Comparison of ENCODE assay signal across 29 cellular contexts in genomic region chr11:19183641-19184040, GRCh38. TPM values are rescaled to one million over a fixed set of nuclear protein-coding genes. Genes with fewer than 3 reads are reported as not detected.
"Had no signal": no experiment of that assay in that cellular context is flagged by ENCODE, and none has a peak within 500 bp of the region (broad histone marks: within the 10 kb centered on the region; RNA-seq: fewer than 3 reads in every experiment).

No MANE protein-coding gene starts in this region.

- ATAC-seq: activated CD4-positive, CD25-positive, alpha-beta regulatory T cell treated with anti-CD3 and anti-CD28 coated beads, Interleukin-2, amount 50 U/mL, for 24 hours; activated CD8-positive, alpha-beta memory T cell treated with anti-CD3 and anti-CD28 coated beads, Interleukin-2, amount 10 ng/mL, durations not matched to agents 7 days and 5 days; activated CD8-positive, alpha-beta T cell treated with anti-CD3 and anti-CD28 coated beads for 36 hours; activated naive CD8-positive, alpha-beta T cell treated with anti-CD3 and anti-CD28 coated beads, Interleukin-2, amount 50 U/mL, for 24 hours; body of pancreas; left ventricle myocardium superior; stimulated activated memory B cell treated with anti-CD40 and anti-IgM and Interleukin-4, amounts not matched to agents 10 μg/mL and 1 μg/mL and 100 μg/mL, for 72 hours had no signal

- H2AFZ ChIP-seq: parathyroid adenoma had no signal

- H3K4me3 ChIP-seq: body of pancreas, right lobe of liver, smooth muscle cell, stomach, suprapubic skin, tibial nerve had no signal

- FAIRE-seq: frontal cortex, urothelium cell line had no signal

- H3K9ac ChIP-seq: parathyroid adenoma had no signal

- H3K4me2 ChIP-seq: smooth muscle cell had no signal

- H3K9me3 ChIP-seq: body of pancreas, right lobe of liver, stomach, suprapubic skin, tibial nerve had no signal

- H3K27me3 ChIP-seq: body of pancreas, right lobe of liver, stomach, suprapubic skin, tibial nerve had no signal

- DNase-seq: activated CD4-positive, alpha-beta T cell treated with anti-CD3 and anti-CD28 coated beads, Interleukin-2, amount 10 ng/mL, durations not matched to agents 24 days and 14 days; activated CD8-positive, alpha-beta memory T cell treated with anti-CD3 and anti-CD28 coated beads, Interleukin-2, amount 10 ng/mL, durations not matched to agents 7 days and 5 days; activated CD8-positive, alpha-beta T cell treated with anti-CD3 and anti-CD28 coated beads for 36 hours; activated gamma-delta T cell; activated naive CD4-positive, alpha-beta T cell treated with anti-CD3 and anti-CD28 coated beads, Interleukin-2, amount 50 U/mL, for 16 hours; activated naive CD8-positive, alpha-beta T cell treated with anti-CD3 and anti-CD28 coated beads, Interleukin-2, amount 50 U/mL, for 24 hours; activated T-cell treated with anti-CD3 and anti-CD28 coated beads for 4 hours; body of pancreas; dermis blood vessel endothelial cell; effector CD8-positive, alpha-beta T cell; glutamatergic neuron; hippocampal formation; left ventricle myocardium superior; nucleus accumbens; right lobe of liver; stimulated activated CD4-positive, alpha-beta T cell treated with anti-CD3 and anti-CD28 coated beads, Interleukin-15, amount 100 ng/mL, for 24 hours; stomach; T1000 had no signal

- H3K79me2 ChIP-seq: parathyroid adenoma had no signal

- H3K4me1 ChIP-seq: body of pancreas, parathyroid adenoma, right lobe of liver, stomach, suprapubic skin, tibial nerve had no signal

- H3K27ac ChIP-seq: body of pancreas, parathyroid adenoma, right lobe of liver, stomach, suprapubic skin, tibial nerve had no signal

- H3K36me3 ChIP-seq: right lobe of liver, stomach, suprapubic skin, tibial nerve had no signal

RNA-seq across cellular contexts. Expression of gene CSRP3, which starts 18.1 kb away (rescaled TPM):
- total RNA-seq: activated CD4-positive, alpha-beta T cell treated with anti-CD3 and anti-CD28 coated beads, Interleukin-2, amount 10 ng/mL, durations not matched to agents 24 days and 14 days; activated CD8-positive, alpha-beta memory T cell treated with anti-CD3 and anti-CD28 coated beads, Interleukin-2, amount 10 ng/mL, durations not matched to agents 7 days and 5 days; activated CD8-positive, alpha-beta T cell treated with anti-CD3 and anti-CD28 coated beads for 36 hours; activated T-helper 1 cell treated with anti-CD3 and anti-CD28 coated beads, Interleukin-12 subunit alpha, Interleukin-12 subunit beta, Interleukin-2, Interleukin-4 antibody, amounts not matched to agents 30 ng/mL and 10 ng/mL and 1 ng/mL, durations not matched to agents 14 hours and 24 hours and 36 hours; body of pancreas; dermis blood vessel endothelial cell; frontal cortex; mononuclear cell; smooth muscle cell; stomach; suprapubic skin; tibial nerve had no signal
- polyA plus RNA-seq: neural cell, smooth muscle cell had no signal

RNA-seq across cellular contexts. Expression of gene E2F8, which starts 57.1 kb away (rescaled TPM):
- total RNA-seq: tibial nerve had no signal
